8 cellular contexts compared by ENCODE assay signal in the genomic region with DNA sequence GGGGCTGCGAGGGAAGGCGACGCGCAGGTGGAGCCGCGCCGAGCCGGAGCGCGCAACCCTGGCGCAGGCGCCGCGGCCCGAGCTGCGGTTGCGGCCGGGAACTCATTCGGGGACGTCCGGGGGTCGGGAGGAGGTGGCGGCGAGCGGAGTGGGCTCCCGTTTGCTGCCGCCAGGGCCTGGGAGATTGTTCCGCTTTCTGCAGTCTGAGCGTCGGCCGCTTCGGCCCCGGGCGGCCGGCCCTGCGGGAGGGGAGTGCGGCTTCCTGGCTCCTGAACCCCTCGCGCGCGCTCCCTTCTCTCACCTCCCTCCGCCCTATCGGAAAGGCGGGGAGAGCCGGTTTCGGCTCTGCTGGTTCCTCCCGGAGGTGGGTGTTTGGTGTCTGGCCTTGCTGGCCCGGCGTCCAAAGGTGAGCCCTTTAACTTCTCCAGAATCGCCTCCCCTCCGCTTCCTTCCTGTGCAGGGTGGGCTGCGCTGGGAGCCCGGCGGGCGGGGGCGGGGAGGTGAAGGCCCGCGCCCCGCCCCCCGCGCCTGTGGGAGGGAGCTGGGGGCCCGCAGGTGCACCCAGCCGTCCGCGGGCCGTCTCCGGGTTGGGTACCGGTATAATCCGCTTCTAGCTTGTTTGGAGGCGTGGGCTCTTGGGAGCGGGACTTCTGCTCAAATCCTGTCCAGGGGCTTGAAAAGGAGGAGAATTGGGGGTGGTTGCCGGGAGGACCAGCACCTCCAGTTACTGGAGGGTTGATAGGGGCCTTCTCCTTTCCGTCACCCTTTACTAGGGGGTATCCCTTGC. TPM values are rescaled to one million over a fixed set of nuclear protein-coding genes. Genes with fewer than 3 reads are reported as not detected.
DNase-seq lines count a peak whose midpoint lies in the region; ATAC-seq and TF ChIP-seq lines count a peak whose summit lies in the region.

No MANE protein-coding gene starts in this region.

- CTCF ChIA-PET in Calu3 (lab: Charles Lee), result interaction anchor here (0.6 to 1.5 kb wide), 3 partner anchors 9 to 18 kb away, joined by 3 read pairs; no protein-coding TSS in a partner anchor

- DNase-seq in Calu3, result peak; percentile 50
- DNase-seq in activated T-helper 1 cell treated with anti-CD3 and anti-CD28 coated beads, Interleukin-2, amount 50 U/mL, for 16 hours (ENCODE audit: low read depth in 1 of 2, low spot score in 1 of 2), result peak; percentile 24 to 37
- peak in 1 of 2 donors; percentile 20 for DNase-seq in foreskin keratinocyte
- peak; percentile 94 for DNase-seq in osteoblast (ENCODE audit: insufficient read length, low spot score, missing footprints)
- DNase-seq in type B pancreatic cell (ENCODE audit: extremely low spot score, unreplicated experiment), result peak; percentile 72

- H3K9me3 ChIP-seq in osteoblast (ENCODE audit: low read depth, low read length), result no peaks in the 10 kb centered on the region

- peak overlapping the region; percentile 98 for H3K4me3 Mint-ChIP-seq in Calu3 (ENCODE audit: low read depth, unreplicated experiment)
- H3K4me3 Mint-ChIP-seq in type B pancreatic cell, result peak overlapping the region; percentile 93

- TF ChIP-seq CTCF in Calu3 (IDR thresholded peaks at IDR 0.05; ENCODE audit: unreplicated experiment) (no peak), foreskin keratinocyte (conservative IDR thresholded peaks at IDR 0.05) (no peak), osteoblast (IDR thresholded peaks at IDR 0.05; ENCODE audit: extremely low read depth, low read depth, low read length) (no peak), type B pancreatic cell (conservative IDR thresholded peaks at IDR 0.05) (peak; percentile 59)

- peak overlapping the region; percentile 6 for H3K27ac Mint-ChIP-seq in Calu3 (ENCODE audit: unreplicated experiment)
- H3K27ac Mint-ChIP-seq in type B pancreatic cell, result peak overlapping the region; percentile 87

- BruUV-seq in Calu3 (replicated peaks; lab: Mats Ljungman, UMichigan), result no TSS peak

- H3K27me3 ChIP-seq in foreskin keratinocyte (peaks cover 17% of the 10 kb centered on the region), osteoblast (ENCODE audit: insufficient read depth, low read length) (peaks cover 32% of the 10 kb centered on the region)

- H3K4me1 Mint-ChIP-seq in Calu3 (ENCODE audit: low read depth, unreplicated experiment) (peaks cover 42% of the 10 kb centered on the region), type B pancreatic cell (ENCODE audit: unreplicated experiment) (peaks cover 38% of the 10 kb centered on the region)

- H3K4me1 ChIP-seq in foreskin keratinocyte (peaks cover 3% of the 10 kb centered on the region), osteoblast (ENCODE audit: insufficient read depth, low read length) (peaks cover 6% of the 10 kb centered on the region)

- H3K36me3 ChIP-seq in osteoblast (ENCODE audit: insufficient read depth, low read length), result no peaks in the 10 kb centered on the region

- peak overlapping the region; percentile 87 for H3K4me2 ChIP-seq in osteoblast (ENCODE audit: insufficient read depth, low read length)

- H3K79me2 ChIP-seq in osteoblast (ENCODE audit: insufficient read depth, low read length), result no peaks in the 10 kb centered on the region

- peak overlapping the region; percentile 76 for H3K4me3 ChIP-seq in osteoblast (ENCODE audit: insufficient read depth, low read length)

- intact Hi-C loops in Calu3 (cut with micrococcal nuclease; ENCODE audit: unreplicated experiment), result no loop called here

- H3K27ac ChIP-seq in foreskin keratinocyte (no peak overlapping the region), osteoblast (ENCODE audit: low read depth, low read length) (no peak overlapping the region)

- peak overlapping the region; percentile 90 for H2AFZ ChIP-seq in osteoblast (ENCODE audit: low read length)

- peaks cover 24% of the 10 kb centered on the region for H3K36me3 Mint-ChIP-seq in Calu3 (ENCODE audit: insufficient read depth, unreplicated experiment)
- peaks cover 12% of the 10 kb centered on the region for H3K36me3 Mint-ChIP-seq in type B pancreatic cell

- H3K9me3 Mint-ChIP-seq in Calu3 (ENCODE audit: low read depth, unreplicated experiment) (no peaks in the 10 kb centered on the region), type B pancreatic cell (no peaks in the 10 kb centered on the region)

- H4K20me1 ChIP-seq in osteoblast (ENCODE audit: insufficient read depth, low read length), result no peaks in the 10 kb centered on the region

- H3K27me3 Mint-ChIP-seq in Calu3 (ENCODE audit: unreplicated experiment), result no peaks in the 10 kb centered on the region
- H3K27me3 Mint-ChIP-seq in type B pancreatic cell, result peaks cover 5% of the 10 kb centered on the region

- peak; percentile 55 for ATAC-seq in GM19438 (IDR thresholded peaks at IDR 0.05; ENCODE audit: low read depth, unreplicated experiment)
- peak; percentile 51 for ATAC-seq in HG03521 (IDR thresholded peaks at IDR 0.05; ENCODE audit: unreplicated experiment)
- peak; percentile 68 for ATAC-seq in foreskin keratinocyte

TF ChIP-seq in PFSK-1, 5 proteins besides CTCF, POLR2A, EP300 and RAD21:
- TF ChIP-seq, protein P1, sequence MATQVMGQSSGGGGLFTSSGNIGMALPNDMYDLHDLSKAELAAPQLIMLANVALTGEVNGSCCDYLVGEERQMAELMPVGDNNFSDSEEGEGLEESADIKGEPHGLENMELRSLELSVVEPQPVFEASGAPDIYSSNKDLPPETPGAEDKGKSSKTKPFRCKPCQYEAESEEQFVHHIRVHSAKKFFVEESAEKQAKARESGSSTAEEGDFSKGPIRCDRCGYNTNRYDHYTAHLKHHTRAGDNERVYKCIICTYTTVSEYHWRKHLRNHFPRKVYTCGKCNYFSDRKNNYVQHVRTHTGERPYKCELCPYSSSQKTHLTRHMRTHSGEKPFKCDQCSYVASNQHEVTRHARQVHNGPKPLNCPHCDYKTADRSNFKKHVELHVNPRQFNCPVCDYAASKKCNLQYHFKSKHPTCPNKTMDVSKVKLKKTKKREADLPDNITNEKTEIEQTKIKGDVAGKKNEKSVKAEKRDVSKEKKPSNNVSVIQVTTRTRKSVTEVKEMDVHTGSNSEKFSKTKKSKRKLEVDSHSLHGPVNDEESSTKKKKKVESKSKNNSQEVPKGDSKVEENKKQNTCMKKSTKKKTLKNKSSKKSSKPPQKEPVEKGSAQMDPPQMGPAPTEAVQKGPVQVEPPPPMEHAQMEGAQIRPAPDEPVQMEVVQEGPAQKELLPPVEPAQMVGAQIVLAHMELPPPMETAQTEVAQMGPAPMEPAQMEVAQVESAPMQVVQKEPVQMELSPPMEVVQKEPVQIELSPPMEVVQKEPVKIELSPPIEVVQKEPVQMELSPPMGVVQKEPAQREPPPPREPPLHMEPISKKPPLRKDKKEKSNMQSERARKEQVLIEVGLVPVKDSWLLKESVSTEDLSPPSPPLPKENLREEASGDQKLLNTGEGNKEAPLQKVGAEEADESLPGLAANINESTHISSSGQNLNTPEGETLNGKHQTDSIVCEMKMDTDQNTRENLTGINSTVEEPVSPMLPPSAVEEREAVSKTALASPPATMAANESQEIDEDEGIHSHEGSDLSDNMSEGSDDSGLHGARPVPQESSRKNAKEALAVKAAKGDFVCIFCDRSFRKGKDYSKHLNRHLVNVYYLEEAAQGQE (IDR thresholded peaks at IDR 0.05; ENCODE audit: insufficient read depth in 1 of 2, low read depth in 2 of 2, low read length in 2 of 2), result no peak
- TF ChIP-seq FOXP2 (optimal IDR thresholded peaks at IDR 0.05; ENCODE audit: borderline replicate concordance, extremely low read depth, extremely low read length, insufficient read depth), result peak; percentile 8
- TF ChIP-seq POLR2AphosphoS5 (IDR thresholded peaks at IDR 0.05; ENCODE audit: low read depth, low read length), result peak; percentile 41; the same call in 1 of the 2 replicates
- no peak for TF ChIP-seq SIN3A (IDR thresholded peaks at IDR 0.05; ENCODE audit: borderline replicate concordance, insufficient read depth, low read length)

RNA-seq across cellular contexts. Expression of gene LRRC8D, which starts 0.7 kb away (rescaled TPM):
- total RNA-seq in Calu3 (2022), result 22.3 and 27.8 TPM in 2 replicates
- polyA plus RNA-seq in PFSK-1 (2012; ENCODE audit: insufficient read length, low read depth), result 71.6 TPM
- 45.8 and 50.4 TPM in 2 replicates for total RNA-seq in foreskin keratinocyte
- polyA plus RNA-seq in foreskin keratinocyte, result 14.2 and 20.4 TPM in 2 replicates
- total RNA-seq in osteoblast, result 23.6 and 30.4 TPM in 2 replicates
- 31.1 and 31.9 TPM in 2 replicates for total RNA-seq in type B pancreatic cell (ENCODE audit: low replicate concordance)
